Comparison of ENCODE assay signal across 13 cellular contexts in the genomic region with DNA sequence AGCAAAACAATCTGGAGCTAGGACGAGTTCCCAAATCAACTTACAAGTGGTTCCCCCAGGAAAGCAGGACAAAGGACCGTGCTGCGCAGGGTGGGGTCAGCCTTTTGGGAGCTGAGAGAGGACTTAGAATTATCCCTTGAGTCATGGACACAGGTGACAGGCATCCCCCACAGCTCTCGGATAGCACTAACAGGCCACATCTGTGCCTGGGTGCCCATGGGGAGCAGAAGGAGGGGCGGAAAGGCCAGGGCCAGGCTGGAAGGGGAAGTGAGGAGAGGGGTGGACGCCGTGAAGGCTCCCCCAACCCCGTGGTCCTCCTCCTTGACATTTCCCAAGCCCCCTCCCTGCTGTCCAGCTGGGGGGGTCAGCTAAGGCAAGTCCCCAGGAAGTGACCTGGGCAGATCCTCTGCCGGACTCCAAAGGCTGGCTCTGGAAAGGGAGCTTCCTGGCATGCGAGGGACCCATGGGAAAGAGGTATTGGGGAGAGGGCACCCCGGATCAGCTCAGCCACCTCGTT. TPM values are rescaled to one million over a fixed set of nuclear protein-coding genes. Genes with fewer than 3 reads are reported as not detected.
DNase-seq lines count a peak whose midpoint lies in the region; ATAC-seq, FAIRE-seq and TF ChIP-seq lines count a peak whose summit lies in the region.
"Had no signal": no experiment of that assay in that cellular context is flagged by ENCODE, and none has a peak within 500 bp of the region (broad histone marks: within the 10 kb centered on the region; RNA-seq: fewer than 3 reads in every experiment).

No MANE protein-coding gene starts in this region.

- H2BK12ac ChIP-seq in neuronal stem cell (ENCODE audit: low read length), result peak overlapping the region; percentile 14

- H4K8ac ChIP-seq in neuronal stem cell (ENCODE audit: low read depth, low read length), result no peak overlapping the region

- no peak overlapping the region for H4K91ac ChIP-seq in neuronal stem cell (ENCODE audit: low read depth, low read length, poor library complexity)

- no peak overlapping the region for H2BK120ac ChIP-seq in neuronal stem cell (ENCODE audit: low read depth, low read length)

- peak overlapping the region; percentile 20 for H2AFZ ChIP-seq in endothelial cell of umbilical vein (ENCODE audit: low read depth, low read length)
- no peak overlapping the region for H2AFZ ChIP-seq in neuronal stem cell (ENCODE audit: low read length)

- no peak overlapping the region for H3K4me2 ChIP-seq in endothelial cell of umbilical vein (ENCODE audit: insufficient read depth, low read length)
- no peak overlapping the region for H3K4me2 ChIP-seq in neuronal stem cell (ENCODE audit: insufficient read depth, low read length, poor library complexity, severe bottlenecking)

- H3K9ac ChIP-seq in endothelial cell of umbilical vein (replicated peaks; ENCODE audit: extremely low read depth, insufficient read depth, low read length), result no peak overlapping the region
- H3K9ac ChIP-seq in neuronal stem cell (ENCODE audit: low read depth, low read length, poor library complexity), result no peak overlapping the region

- DNase-seq in endothelial cell of umbilical vein (ENCODE audit: low read depth, low spot score), result no peak
- DNase-seq in neuronal stem cell (ENCODE audit: low spot score), result no peak
- DNase-seq in tibial artery, result no peak
- DNase-seq in activated effector memory CD4-positive, alpha-beta T cell treated with anti-CD3 and anti-CD28 coated beads, Interleukin-2, amount 50 U/mL, for 16 hours, result no peak
- no peak for DNase-seq in activated CD8-positive, alpha-beta memory T cell treated with anti-CD3 and anti-CD28 coated beads, Interleukin-2, amount 10 ng/mL, durations not matched to agents 7 days and 5 days
- no peak for DNase-seq in NK-92 treated with Interleukin-12 subunit alpha and Interleukin-12 subunit beta, amount 100 ng/mL, for 24 hours (lab: John Stamatoyannopoulos, UW)
- DNase-seq: activated CD4-positive, alpha-beta T cell treated with anti-CD3 and anti-CD28 coated beads, Interleukin-2, amount 50 U/mL, for 4 hours; CD4-positive, CD25-positive, alpha-beta regulatory T cell; endodermal cell; NCI-H446 had no signal

- peaks cover 2% of the 10 kb centered on the region for H3K27me3 Mint-ChIP-seq in activated CD8-positive, alpha-beta memory T cell treated with anti-CD3 and anti-CD28 coated beads, Interleukin-2, amount 10 ng/mL, durations not matched to agents 7 days and 5 days
- H3K27me3 Mint-ChIP-seq: CD4-positive, CD25-positive, alpha-beta regulatory T cell had no signal

- no peaks in the 10 kb centered on the region for H3K9me3 Mint-ChIP-seq in activated CD8-positive, alpha-beta memory T cell treated with anti-CD3 and anti-CD28 coated beads, Interleukin-2, amount 10 ng/mL, durations not matched to agents 7 days and 5 days (ENCODE audit: low read depth)

- H3K27me3 ChIP-seq in endothelial cell of umbilical vein (ENCODE audit: control insufficient read depth in 2 of 2, insufficient read depth in 2 of 2, low read length in 2 of 2), result no peaks in the 10 kb centered on the region
- H3K27me3 ChIP-seq in neuronal stem cell (ENCODE audit: control insufficient read depth in 3 of 3, insufficient read depth in 3 of 3, low read depth in 1 of 3, low read length in 3 of 3), result peaks cover 0 to under 1% (median 0%) of the 10 kb centered on the region in 3 experiments
- no peaks in the 10 kb centered on the region for H3K27me3 ChIP-seq in tibial artery

- intact Hi-C loops in endothelial cell of umbilical vein (cut with micrococcal nuclease), result no loop called here
- intact Hi-C loops in tibial artery (cut with DNase I; ENCODE audit: low total_unique reads), result no loop called here

- H3K36me3 ChIP-seq in endothelial cell of umbilical vein (ENCODE audit: control insufficient read depth in 2 of 2, extremely low read depth in 1 of 2, insufficient read depth in 2 of 2, low read length in 2 of 2) (no peaks in the 10 kb centered on the region), neuronal stem cell (replicated peaks in 1 of 2; ENCODE audit: control insufficient read depth in 2 of 2, insufficient read depth in 2 of 2, low read length in 2 of 2) (no peaks in the 10 kb centered on the region), tibial artery (no peaks in the 10 kb centered on the region)

- H3K18ac ChIP-seq in neuronal stem cell (ENCODE audit: low read length), result peak overlapping the region; percentile 14

- WGBS in neuronal stem cell (ENCODE audit: extremely low coverage in 2 of 2, insufficient read length in 2 of 2, insufficient replicate concordance in 1 of 2), 2 donors, result no CpG with 5 or more reads among the region's 12 CpGs

- no peak overlapping the region for H3K4me3 Mint-ChIP-seq in activated CD8-positive, alpha-beta memory T cell treated with anti-CD3 and anti-CD28 coated beads, Interleukin-2, amount 10 ng/mL, durations not matched to agents 7 days and 5 days
- H3K4me3 Mint-ChIP-seq: CD4-positive, CD25-positive, alpha-beta regulatory T cell; endodermal cell had no signal

- TF ChIP-seq POLR2A in endothelial cell of umbilical vein (IDR thresholded peaks at IDR 0.05; ENCODE audit: low read depth, low read length), result no peak

- no peak for TF ChIP-seq CTCF in endothelial cell of umbilical vein (IDR thresholded peaks at IDR 0.05; ENCODE audit: extremely low read depth in 1 of 2, insufficient read depth in 1 of 2, low read depth in 1 of 2, low read length in 2 of 2)
- TF ChIP-seq CTCF in tibial artery (IDR thresholded peaks at IDR 0.05), result no peak

- no TSS peak for BruUV-seq in endothelial cell of umbilical vein (replicated peaks; lab: Mats Ljungman, UMichigan)

- H3K27ac ChIP-seq in endothelial cell of umbilical vein (ENCODE audit: insufficient read depth, low read depth, low read length) (no peak overlapping the region), neuronal stem cell (replicated peaks; ENCODE audit: low read length) (no peak overlapping the region), tibial artery (peak overlapping the region; percentile 2 to 48)

- ATAC-seq in HG03432 (IDR thresholded peaks at IDR 0.05; ENCODE audit: unreplicated experiment), result peak; percentile 12
- no peak for ATAC-seq in activated CD8-positive, alpha-beta memory T cell treated with anti-CD3 and anti-CD28 coated beads, Interleukin-2, amount 10 ng/mL, durations not matched to agents 7 days and 5 days

- H3K9me3 ChIP-seq in endothelial cell of umbilical vein (replicated peaks; ENCODE audit: control insufficient read depth, insufficient read depth, low read length) (no peaks in the 10 kb centered on the region), neuronal stem cell (replicated peaks in 1 of 2; ENCODE audit: control insufficient read depth in 2 of 2, insufficient read depth in 1 of 2, low read depth in 1 of 2, low read length in 2 of 2) (no peaks in the 10 kb centered on the region), tibial artery (no peaks in the 10 kb centered on the region)

- H3K4ac ChIP-seq in neuronal stem cell (ENCODE audit: low read length), result no peak overlapping the region

- H3K79me1 ChIP-seq in neuronal stem cell (ENCODE audit: low read depth, low read length), result no peaks in the 10 kb centered on the region

- H3K4me1 ChIP-seq in endothelial cell of umbilical vein (ENCODE audit: control insufficient read depth, extremely low read depth, insufficient read depth, low read length) (peaks cover 12% of the 10 kb centered on the region), neuronal stem cell (ENCODE audit: control insufficient read depth in 2 of 2, insufficient read depth in 1 of 2, low read depth in 1 of 2, low read length in 2 of 2) (peaks cover 2 to 4% of the 10 kb centered on the region in 2 donors), tibial artery (peaks cover 0 to 36% (median 0%) of the 10 kb centered on the region in 4 donors)

- no peaks in the 10 kb centered on the region for H4K20me1 ChIP-seq in endothelial cell of umbilical vein (replicated peaks; ENCODE audit: control insufficient read depth, extremely low read depth, insufficient read depth, low read length)

- no peaks in the 10 kb centered on the region for H3K4me1 Mint-ChIP-seq in activated CD8-positive, alpha-beta memory T cell treated with anti-CD3 and anti-CD28 coated beads, Interleukin-2, amount 10 ng/mL, durations not matched to agents 7 days and 5 days
- H3K4me1 Mint-ChIP-seq: CD4-positive, CD25-positive, alpha-beta regulatory T cell had no signal

- no peak for FAIRE-seq in endothelial cell of umbilical vein (lab: Jason Lieb, UNC)
- FAIRE-seq: bronchial epithelial cell had no signal

- dilution Hi-C loops in endothelial cell of umbilical vein (cut with MboI; ENCODE audit: extremely low pct_ligation_motif_present, low sequenced_read_pairs), result no loop called here

- H3K9me1 ChIP-seq in endothelial cell of umbilical vein (replicated peaks; ENCODE audit: control insufficient read depth, extremely low read depth, insufficient read depth, low read length), result no peaks in the 10 kb centered on the region

- no peaks in the 10 kb centered on the region for H3K79me2 ChIP-seq in endothelial cell of umbilical vein (ENCODE audit: control insufficient read depth, insufficient read depth, low read length)

- H2BK15ac ChIP-seq in neuronal stem cell (ENCODE audit: low read length), result no peak overlapping the region

- CTCF ChIA-PET in endothelial cell of umbilical vein (lab: Charles Lee), result no interaction called here
- CTCF ChIA-PET in activated CD8-positive, alpha-beta memory T cell treated with anti-CD3 and anti-CD28 coated beads, Interleukin-2, amount 10 ng/mL, durations not matched to agents 7 days and 5 days (lab: Charles Lee), result interaction anchor here (1.3 kb wide), 1 partner anchor 92 kb away, joined by 3 read pairs; no protein-coding TSS in a partner anchor

- H3K14ac ChIP-seq in neuronal stem cell (ENCODE audit: low read length), result no peak overlapping the region

- H2BK5ac ChIP-seq in neuronal stem cell (ENCODE audit: low read length), result peak overlapping the region; percentile 17

- H3K4me3 ChIP-seq in endothelial cell of umbilical vein (replicated peaks in 1 of 3; ENCODE audit: insufficient read depth in 1 of 3, low read depth in 1 of 3, low read length in 3 of 3), result no peak overlapping the region
- H3K4me3 ChIP-seq in neuronal stem cell (ENCODE audit: low read length in 2 of 2), result no peak overlapping the region
- no peak overlapping the region for H3K4me3 ChIP-seq in tibial artery

- no peak overlapping the region for H3K23ac ChIP-seq in neuronal stem cell (ENCODE audit: low read depth, low read length, poor library complexity)

- H3K36me3 Mint-ChIP-seq in activated CD8-positive, alpha-beta memory T cell treated with anti-CD3 and anti-CD28 coated beads, Interleukin-2, amount 10 ng/mL, durations not matched to agents 7 days and 5 days, result no peaks in the 10 kb centered on the region
- H3K36me3 Mint-ChIP-seq: CD4-positive, CD25-positive, alpha-beta regulatory T cell had no signal

- H3K27ac Mint-ChIP-seq in activated CD8-positive, alpha-beta memory T cell treated with anti-CD3 and anti-CD28 coated beads, Interleukin-2, amount 10 ng/mL, durations not matched to agents 7 days and 5 days, result no peak overlapping the region
- H3K27ac Mint-ChIP-seq: CD4-positive, CD25-positive, alpha-beta regulatory T cell; endodermal cell had no signal

- H2AK5ac ChIP-seq in neuronal stem cell (ENCODE audit: low read depth, low read length), result peak overlapping the region; percentile 16

- POLR2A ChIA-PET in endothelial cell of umbilical vein (lab: Charles Lee), result no interaction called here

RNA-seq across cellular contexts. Expression of a gene that starts 31.6 kb away (rescaled TPM):
- total RNA-seq in endothelial cell of umbilical vein, result 18.8 and 20.7 TPM in 2 replicates
- 5.4 and 8.7 TPM in 2 replicates for polyA plus RNA-seq in endothelial cell of umbilical vein
- polyA plus RNA-seq in endothelial cell of umbilical vein (2011; cell fraction: cytosol; rRNA removed), result 3.1 and 5.6 TPM in 2 replicates
- 4.2 and 4.4 TPM in 2 replicates for polyA plus RNA-seq in endothelial cell of umbilical vein (2011; cell fraction: nucleus; rRNA removed)
- polyA plus RNA-seq in endothelial cell of umbilical vein (2012), result 9.8 and 17.1 TPM in 2 replicates
- 2.4 and 3.9 TPM in 2 replicates for polyA minus RNA-seq in endothelial cell of umbilical vein
- 9.6 TPM for polyA minus RNA-seq in endothelial cell of umbilical vein (2011; cell fraction: cytosol; rRNA and poly(A)+ RNA removed)
- 2.4 and 5.2 TPM in 2 replicates for polyA minus RNA-seq in endothelial cell of umbilical vein (2011; cell fraction: nucleus; rRNA and poly(A)+ RNA removed)
- 5.5 TPM for polyA plus RNA-seq in neuronal stem cell (2013, experiment 1 of 2)
- polyA plus RNA-seq in neuronal stem cell (2013, experiment 2 of 2), result 5.6 TPM
- under 1 TPM; 0.52 to 0.61 TPM for total RNA-seq in activated CD8-positive, alpha-beta memory T cell treated with anti-CD3 and anti-CD28 coated beads, Interleukin-2, amount 10 ng/mL, durations not matched to agents 7 days and 5 days
- total RNA-seq: CD4-positive, CD25-positive, alpha-beta regulatory T cell; T-helper 2 cell treated with Interferon-gamma antibody and Interleukin-4, amounts not matched to agents 100 ng/mL and 5 ng/mL, for 36 hours had no signal
- polyA plus RNA-seq: CD4-positive, CD25-positive, alpha-beta regulatory T cell had no signal

Comparison
In these comparisons a context has a peak if more than half of its experiments do, and no peak if none do; other contexts are left out.
1. H3K27ac ChIP-seq: peak in tibial artery (2 of 2); none in endothelial cell of umbilical vein (single experiment) and neuronal stem cell (single experiment).
2. RNA of a gene that starts 31.6 kb away (total RNA-seq): 18.8 to 20.7 TPM in endothelial cell of umbilical vein; 0.52 to 0.61 TPM in activated CD8-positive, alpha-beta memory T cell treated with anti-CD3 and anti-CD28 coated beads, Interleukin-2, amount 10 ng/mL, durations not matched to agents 7 days and 5 days; every median in the first group is over 10 times any median in the second.